In genomic region chr22:45006873-45007246, GRCh38 we compare ENCODE assay signal across 9 cellular contexts. TPM values are rescaled to one million over a fixed set of nuclear protein-coding genes. Genes with fewer than 3 reads are reported as not detected.
DNase-seq lines count a peak whose midpoint lies in the region; ATAC-seq and TF ChIP-seq lines count a peak whose summit lies in the region.
"Had no signal": no experiment of that assay in that cellular context is flagged by ENCODE, and none has a peak within 500 bp of the region (broad histone marks: within the 10 kb centered on the region; RNA-seq: fewer than 3 reads in every experiment).

No MANE protein-coding gene starts in this region.

- H3K9me2 ChIP-seq in SK-N-SH (no peaks in the 10 kb centered on the region), PC-9 (ENCODE audit: insufficient read depth) (no peaks in the 10 kb centered on the region)

- intact Hi-C loops in right cardiac atrium (cut with DNase I) = no loop called here
- intact Hi-C loops in PC-9 (cut with micrococcal nuclease; ENCODE audit: unreplicated experiment) = no loop called here

- no TSS peak for BruUV-seq in PC-9 (replicated peaks; lab: Mats Ljungman, UMichigan)

- H3K27me3 ChIP-seq in SK-N-SH (ENCODE audit: insufficient read depth) (peaks cover 35% of the 10 kb centered on the region), right cardiac atrium (ENCODE audit: control insufficient read depth, insufficient read depth) (no peaks in the 10 kb centered on the region), parathyroid adenoma (ENCODE audit: control insufficient read depth, insufficient read depth, low read length) (no peaks in the 10 kb centered on the region), PC-9 (ENCODE audit: insufficient read depth, low read depth) (peaks cover 23% of the 10 kb centered on the region)

- H3K9me3 ChIP-seq in SK-N-SH (no peaks in the 10 kb centered on the region), right cardiac atrium (ENCODE audit: control insufficient read depth, low read length) (no peaks in the 10 kb centered on the region), parathyroid adenoma (ENCODE audit: control insufficient read depth, low read length) (no peaks in the 10 kb centered on the region), PC-9 (ENCODE audit: insufficient read depth, low read depth) (no peaks in the 10 kb centered on the region)

- H2AFZ ChIP-seq in SK-N-SH (ENCODE audit: low read depth) (no peak overlapping the region), parathyroid adenoma (peak overlapping the region; percentile 56), PC-9 (no peak overlapping the region)

- H3K79me2 ChIP-seq in SK-N-SH (ENCODE audit: insufficient read depth) = no peaks in the 10 kb centered on the region
- H3K79me2 ChIP-seq in parathyroid adenoma = peaks cover 14% of the 10 kb centered on the region
- no peaks in the 10 kb centered on the region for H3K79me2 ChIP-seq in PC-9 (ENCODE audit: low read depth)

- POLR2A ChIA-PET in SK-N-SH (lab: Yijun Ruan, JAX) = no interaction called here
- POLR2A ChIA-PET in PC-9 (lab: Charles Lee; ENCODE audit: unreplicated experiment) = no interaction called here

- 6% methylated on average over 12 of the region's 33 CpGs for WGBS in SK-N-SH (ENCODE audit: low lambda C conversion rate)
- WGBS in right cardiac atrium = under 1% methylated on average over 33 of the region's 33 CpGs

- no peak for TF ChIP-seq EP300 in SK-N-SH (IDR thresholded peaks at IDR 0.05; ENCODE audit: borderline replicate concordance in 1 of 2, low read depth in 1 of 2, low read length in 1 of 2)

- H3K4me3 ChIP-seq in SK-N-SH (ENCODE audit: low read depth in 2 of 2, low read length in 1 of 2) = peak overlapping the region in 1 of 2 experiments; percentile 35; a peak in 2 of 4 replicates
- H3K4me3 ChIP-seq in right cardiac atrium (ENCODE audit: low read length) = peak overlapping the region; percentile 90
- no peak overlapping the region for H3K4me3 ChIP-seq in parathyroid adenoma (ENCODE audit: low read depth, low read length)
- no peak overlapping the region for H3K4me3 ChIP-seq in PC-9

- H3K9ac ChIP-seq in SK-N-SH (no peak overlapping the region), parathyroid adenoma (no peak overlapping the region)

- CTCF ChIA-PET in SK-N-SH (lab: Yijun Ruan, JAX) = interaction anchor here (0.6 to 2.0 kb wide), 5 partner anchors 9 to 956 kb away, joined by 3 to 6 read pairs (median 4); no protein-coding TSS in a partner anchor
- CTCF ChIA-PET in PC-9 (lab: Charles Lee) = no interaction called here

- H4K20me1 ChIP-seq in SK-N-SH (ENCODE audit: insufficient read depth) = no peaks in the 10 kb centered on the region
- no peaks in the 10 kb centered on the region; the same call in 1 of the 2 replicates for H4K20me1 ChIP-seq in PC-9 (ENCODE audit: insufficient read depth)

- H3K27ac ChIP-seq in SK-N-SH (ENCODE audit: low read depth in 2 of 2, low read length in 1 of 2) (no peak overlapping the region; a peak in 1 of 4 replicates), right cardiac atrium (ENCODE audit: low read length) (peak overlapping the region; percentile 3), parathyroid adenoma (peak overlapping the region; percentile 51), PC-9 (no peak overlapping the region)

- H3F3A ChIP-seq in SK-N-SH (replicated peaks; ENCODE audit: insufficient read depth) = peaks cover 3% of the 10 kb centered on the region
- H3F3A ChIP-seq in PC-9 (ENCODE audit: insufficient read depth, low read depth) = peaks cover 6% of the 10 kb centered on the region; the same call in 1 of the 2 replicates

- no peaks in the 10 kb centered on the region for H3K36me3 ChIP-seq in SK-N-SH (replicated peaks in 1 of 2; ENCODE audit: control insufficient read depth in 1 of 2, insufficient read depth in 2 of 2, low read length in 1 of 2)
- H3K36me3 ChIP-seq in parathyroid adenoma (ENCODE audit: control insufficient read depth, insufficient read depth, low read length) = no peaks in the 10 kb centered on the region
- H3K36me3 ChIP-seq in PC-9 (ENCODE audit: low read depth) = no peaks in the 10 kb centered on the region

- peaks cover 0 to 9% of the 10 kb centered on the region in 2 experiments; a peak in 2 of 4 replicates for H3K4me1 ChIP-seq in SK-N-SH (ENCODE audit: control insufficient read depth in 1 of 2, insufficient read depth in 2 of 2, low read depth in 1 of 2, low read length in 1 of 2)
- H3K4me1 ChIP-seq in right cardiac atrium (ENCODE audit: control insufficient read depth, insufficient read depth, low read length) = no peaks in the 10 kb centered on the region
- no peaks in the 10 kb centered on the region for H3K4me1 ChIP-seq in parathyroid adenoma
- H3K4me1 ChIP-seq in PC-9 (replicated peaks; ENCODE audit: insufficient read depth) = no peaks in the 10 kb centered on the region

- peak in 8 of 14 donors; percentile 34 to 78 (median 54) for DNase-seq in C1 segment of cervical spinal cord (lab: John Stamatoyannopoulos, UW)
- peak; percentile 83 for DNase-seq in SK-N-SH
- peak; percentile 34 to 84 (median 84) for DNase-seq in right cardiac atrium
- DNase-seq in central memory CD4-positive, alpha-beta T cell = no peak
- no peak for DNase-seq in occipital lobe (lab: John Stamatoyannopoulos, UW)
- DNase-seq in PC-9 = no peak
- DNase-seq: NCI-H187 had no signal

- H3K4me2 ChIP-seq in SK-N-SH = peak overlapping the region; percentile 37; the same call in 1 of the 2 replicates
- H3K4me2 ChIP-seq in parathyroid adenoma (ENCODE audit: low read length) = no peak overlapping the region
- H3K4me2 ChIP-seq in PC-9 = no peak overlapping the region

- TF ChIP-seq RAD21 in SK-N-SH (IDR thresholded peaks at IDR 0.05; ENCODE audit: low read length) = no peak

- ATAC-seq in right cardiac atrium = peak; percentile 47 to 57
- no peak for ATAC-seq in GM21515 (IDR thresholded peaks at IDR 0.05; ENCODE audit: unreplicated experiment)

- TF ChIP-seq CTCF in SK-N-SH (IDR thresholded peaks at IDR 0.05) (no peak), parathyroid adenoma (IDR thresholded peaks at IDR 0.05) (no peak), PC-9 (conservative IDR thresholded peaks at IDR 0.05) (no peak)

TF ChIP-seq in SK-N-SH, 30 proteins besides CTCF, POLR2A, EP300 and RAD21:
- TF ChIP-seq CHD2 (IDR thresholded peaks at IDR 0.05; ENCODE audit: low read length, partially characterized antibody) (peak; percentile 17), GATA2 (CRISPR knock-in tag; IDR thresholded peaks at IDR 0.05) (no peak)

RNA-seq across cellular contexts. Expression of gene PHF21B, which starts 2.9 kb away (rescaled TPM):
- polyA plus RNA-seq in SK-N-SH (2012; rRNA removed) = 0.76 and 0.96 TPM in 2 replicates
- 0.58 and 0.89 TPM in 2 replicates for polyA plus RNA-seq in SK-N-SH (2012; cell fraction: cytosol; rRNA removed)
- polyA plus RNA-seq in SK-N-SH (2012; cell fraction: nucleus; rRNA removed) = 0.97 and 1.2 TPM in 2 replicates
- total RNA-seq in right cardiac atrium = 1 to 10 TPM in 3 of 4 donors, under 1 TPM in 1; 0.97 to 1.9 (median 1.3) TPM
- 0.50 TPM for polyA plus RNA-seq in right cardiac atrium
- 8.1 TPM for total RNA-seq in occipital lobe
- total RNA-seq in PC-9 (2021) = not detected in 2 replicates

Comparison
In these comparisons a context has a peak if more than half of its experiments do, and no peak if none do; other contexts are left out.
1. DNase-seq: peak in C1 segment of cervical spinal cord (8 of 14), SK-N-SH (single experiment) and right cardiac atrium (3 of 3); none in central memory CD4-positive, alpha-beta T cell (single experiment), occipital lobe (single experiment) and PC-9 (0 of 2).
2. H3K27ac ChIP-seq: peak in right cardiac atrium (single experiment) and parathyroid adenoma (single experiment); none in SK-N-SH (0 of 2) and PC-9 (single experiment).